ENCODE assay signal across 8 cellular contexts in genomic region chr19:14283813-14284520, GRCh38.
DNase-seq lines count a peak whose midpoint lies in the region; ATAC-seq and TF ChIP-seq lines count a peak whose summit lies in the region.
"Not testable (repeated sequence)": the region's sequence is repeated elsewhere in the genome, so short reads cannot be mapped to it uniquely, and the experiment has no call there.

No MANE protein-coding gene starts in this region.

- not testable (repeated sequence) for DNase-seq in DND-41; chondrocyte (ENCODE audit: low spot score)
- peak; percentile 76 for DNase-seq in MG63
- DNase-seq in kidney epithelial cell (ENCODE audit: low read depth): peak; percentile 89
- peak; percentile 14 for DNase-seq in stimulated activated CD4-positive, alpha-beta T cell treated with anti-CD3 and anti-CD28 coated beads, Interleukin-1b, Interleukin-23, amount 100 ng/mL, for 48 hours

- H3K36me3 Mint-ChIP-seq in chondrocyte (ENCODE audit: low read depth): not testable (repeated sequence)

- not testable (repeated sequence) for H2AFZ ChIP-seq in DND-41 (ENCODE audit: low read depth, low read length)

- H3K4me1 ChIP-seq in DND-41 (ENCODE audit: insufficient read depth, low read length): not testable (repeated sequence)

- not testable (repeated sequence) for H4K20me1 ChIP-seq in DND-41 (ENCODE audit: insufficient read depth, low read length)

- not testable (repeated sequence) for H3K4me2 ChIP-seq in DND-41 (ENCODE audit: insufficient read depth, low read length)

- not testable (repeated sequence) for TF ChIP-seq CTCF in DND-41 (IDR thresholded peaks at IDR 0.05; ENCODE audit: borderline replicate concordance, extremely low read depth, low read length, poor library complexity, severe bottlenecking); chondrocyte (IDR thresholded peaks at IDR 0.05); kidney epithelial cell (IDR thresholded peaks at IDR 0.05; ENCODE audit: insufficient read depth, low read length, poor library complexity, severe bottlenecking)

- H3K9ac ChIP-seq in DND-41 (ENCODE audit: low read depth, low read length): not testable (repeated sequence)

- H3K27me3 Mint-ChIP-seq in chondrocyte (ENCODE audit: low read depth): peaks cover 12% of the 10 kb centered on the region

- not testable (repeated sequence) for H3K36me3 ChIP-seq in DND-41 (ENCODE audit: insufficient read depth, low read length); MG63; kidney epithelial cell (ENCODE audit: control insufficient read depth, insufficient read depth, low read length)

- not testable (repeated sequence) for H3K27ac ChIP-seq in DND-41 (ENCODE audit: low read length)

- H3K4me3 Mint-ChIP-seq in chondrocyte (ENCODE audit: unreplicated experiment): peak overlapping the region; percentile 15

- H3K79me2 ChIP-seq in DND-41 (ENCODE audit: insufficient read depth, low read length): not testable (repeated sequence)

- H3K27me3 ChIP-seq in DND-41 (ENCODE audit: insufficient read depth, low read length, poor library complexity); MG63; kidney epithelial cell (ENCODE audit: control insufficient read depth, insufficient read depth, low read length): not testable (repeated sequence)

- H3K4me1 Mint-ChIP-seq in chondrocyte (ENCODE audit: low read depth): peaks cover 30% of the 10 kb centered on the region

- ATAC-seq in DND-41 (ENCODE audit: insufficient read depth, low read depth) (0 out of 3 replicates have a peak, but pooled peaks have one; percentile 40), GM19395 (IDR thresholded peaks at IDR 0.05; ENCODE audit: unreplicated experiment) (peak; percentile 87), HG02870 (IDR thresholded peaks at IDR 0.05; ENCODE audit: unreplicated experiment) (peak; percentile 83)
- peak; percentile 56 to 73 for ATAC-seq in activated CD4-positive, CD25-positive, alpha-beta regulatory T cell treated with anti-CD3 and anti-CD28 coated beads, Interleukin-2, amount 50 U/mL, for 24 hours

- H3K4me3 ChIP-seq in DND-41 (ENCODE audit: low read depth in 1 of 2, low read length in 2 of 2); MG63; kidney epithelial cell (ENCODE audit: low read depth, low read length): not testable (repeated sequence)

- not testable (repeated sequence) for H3K9me3 ChIP-seq in DND-41 (ENCODE audit: insufficient read depth, low read length, severe bottlenecking); MG63

- H3K27ac Mint-ChIP-seq in chondrocyte (ENCODE audit: unreplicated experiment): peak overlapping the region; percentile 98

- not testable (repeated sequence) for H3K9me3 Mint-ChIP-seq in chondrocyte (ENCODE audit: low read depth)
